Comparison of ENCODE assay signal across 10 cellular contexts in the genomic region with DNA sequence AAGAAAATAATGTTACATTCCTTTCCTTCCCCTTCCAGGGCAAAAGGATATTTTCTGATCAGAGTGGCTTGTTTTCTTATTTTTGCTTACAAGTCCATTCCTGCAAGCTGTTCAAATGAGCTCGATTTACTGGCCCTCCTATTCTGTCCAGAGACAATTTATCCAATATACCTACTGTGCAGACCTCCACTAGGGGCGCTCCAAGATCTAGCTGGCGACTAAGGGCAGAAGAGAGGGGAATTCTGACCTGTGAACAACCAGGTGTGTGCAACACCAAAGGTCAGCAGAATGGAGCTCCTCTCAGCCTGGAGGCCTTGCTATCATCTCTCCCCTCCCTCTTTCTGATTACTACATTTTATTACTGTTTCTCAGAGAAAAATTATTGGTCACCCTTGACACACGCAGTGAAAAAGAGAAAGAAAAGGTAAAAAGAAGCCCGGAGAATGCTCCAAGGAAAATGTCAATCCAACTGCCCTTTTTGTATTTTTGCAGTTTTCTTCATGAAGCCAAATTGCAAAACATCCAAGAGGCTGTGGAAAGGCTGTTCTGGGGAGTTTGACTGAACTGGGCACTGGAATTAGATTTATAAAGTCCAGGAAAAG. TPM values are rescaled to one million over a fixed set of nuclear protein-coding genes. Genes with fewer than 3 reads are reported as not detected.
A peak's percentile ranks its signal among the peaks of the same experiment; 100 is the strongest.
DNase-seq lines count a peak whose midpoint lies in the region; ATAC-seq and TF ChIP-seq lines count a peak whose summit lies in the region.
"Had no signal": no experiment of that assay in that cellular context is flagged by ENCODE, and none has a peak within 500 bp of the region (broad histone marks: within the 10 kb centered on the region; RNA-seq: fewer than 3 reads in every experiment).

No MANE protein-coding gene starts in this region.

- H3K9me3 Mint-ChIP-seq in HFFc6 = peaks cover 32% of the 10 kb centered on the region

- TF ChIP-seq CTCF in HFFc6 (IDR thresholded peaks at IDR 0.05) (peak; percentile 77), cardiac fibroblast (IDR thresholded peaks at IDR 0.05; ENCODE audit: low read depth, low read length) (peak; percentile 58), omental fat pad (IDR thresholded peaks at IDR 0.05) (no peak)

- DNase-seq in DMS79 treated with DMSO at 0.1 percent for 48 hours (lab: John Stamatoyannopoulos, UW) (peak; percentile 23), HFFc6 (no peak), NOMO-1 treated with DMSO at 0.1 percent for 48 hours (lab: John Stamatoyannopoulos, UW; ENCODE audit: unreplicated experiment) (peak; percentile 11), cardiac fibroblast (ENCODE audit: low read depth in 2 of 2) (peak; percentile 23 to 27), lung microvascular endothelial cell (ENCODE audit: low read depth in 2 of 2) (peak; percentile 21 to 45), omental fat pad (ENCODE audit: low spot score) (no peak)
- DNase-seq: naive B cell had no signal

- no peaks in the 10 kb centered on the region for H3K36me3 Mint-ChIP-seq in HFFc6 (ENCODE audit: low read depth)
- H3K36me3 Mint-ChIP-seq: naive B cell had no signal

- no peaks in the 10 kb centered on the region for H3K4me1 Mint-ChIP-seq in HFFc6 (ENCODE audit: low read depth)

- peaks cover 7% of the 10 kb centered on the region; the same call in 1 of the 2 replicates for H3K27me3 Mint-ChIP-seq in HFFc6 (ENCODE audit: insufficient read depth)

- no peak overlapping the region for H3K4me3 ChIP-seq in cardiac fibroblast (replicated peaks in 1 of 2; ENCODE audit: low read depth in 2 of 2, low read length in 2 of 2)

- no peak overlapping the region for H3K27ac Mint-ChIP-seq in HFFc6
- H3K27ac Mint-ChIP-seq: naive B cell had no signal

- ATAC-seq in omental fat pad (ENCODE audit: low FRiP score) = no peak
- ATAC-seq in HG02678 (IDR thresholded peaks at IDR 0.05; ENCODE audit: unreplicated experiment) = no peak
- ATAC-seq in GM18867 (IDR thresholded peaks at IDR 0.05; ENCODE audit: unreplicated experiment) = no peak

- H3K4me3 Mint-ChIP-seq in HFFc6 = no peak overlapping the region

RNA-seq across cellular contexts. Expression of gene SEZ6L, which starts 3.2 kb away (rescaled TPM):
- not detected for total RNA-seq in HFFc6 (2021; fragmentation: NEBNext Ultra II Directional; extraction: Animal tissue kit (Norgen Biotek cat#: 25700))
- total RNA-seq in lung microvascular endothelial cell = not detected in 2 replicates
- total RNA-seq in omental fat pad = under 1 TPM in 2 of 4 donors, not detected in 2; 0.09 to 0.16 TPM
- total RNA-seq: T-helper 2 cell treated with Interferon-gamma antibody and Interleukin-4, amounts not matched to agents 100 ng/mL and 5 ng/mL, for 36 hours had no signal

Comparison
In these comparisons a context has a peak if more than half of its experiments do, and no peak if none do; other contexts are left out.
1. DNase-seq: peak in DMS79 treated with DMSO at 0.1 percent for 48 hours (single experiment), NOMO-1 treated with DMSO at 0.1 percent for 48 hours (single experiment), cardiac fibroblast (2 of 2) and lung microvascular endothelial cell (2 of 2); none in HFFc6 (single experiment) and omental fat pad (single experiment).
2. CTCF ChIP-seq: peak in HFFc6 (single experiment) and cardiac fibroblast (single experiment); none in omental fat pad (0 of 3).